ENCODE assay signal across 19 cellular contexts in genomic region chr19:56104423-56104822, GRCh38. TPM values are rescaled to one million over a fixed set of nuclear protein-coding genes. Genes with fewer than 3 reads are reported as not detected.
A peak's percentile ranks its signal among the peaks of the same experiment; 100 is the strongest.
DNase-seq lines count a peak whose midpoint lies in the region; ATAC-seq and TF ChIP-seq lines count a peak whose summit lies in the region.
"Had no signal": no experiment of that assay in that cellular context is flagged by ENCODE, and none has a peak within 500 bp of the region (broad histone marks: within the 10 kb centered on the region; RNA-seq: fewer than 3 reads in every experiment).

No MANE protein-coding gene starts in this region.

- no peak for TF ChIP-seq CTCF in HEK293 (tag by site-specific recombination; IDR thresholded peaks at IDR 0.05)
- no peak for TF ChIP-seq CTCF in nephron progenitor cell (IDR thresholded peaks at IDR 0.05)
- no peak for TF ChIP-seq CTCF in thyroid gland (IDR thresholded peaks at IDR 0.05)

- H3K9me3 ChIP-seq in HEK293 (ENCODE audit: control insufficient read depth, insufficient read depth, low read depth, low read length) (no peaks in the 10 kb centered on the region), thyroid gland (no peaks in the 10 kb centered on the region)
- H3K9me3 ChIP-seq: Caco-2 had no signal

- peaks cover 39% of the 10 kb centered on the region for H3K4me1 Mint-ChIP-seq in nephron progenitor cell
- peaks cover 27% of the 10 kb centered on the region for H3K4me1 Mint-ChIP-seq in activated naive CD4-positive, alpha-beta T cell treated with anti-CD3 and anti-CD28 coated beads, Interleukin-2, amount 10 ng/mL, durations not matched to agents 7 days and 5 days

- no peaks in the 10 kb centered on the region for H3K9me3 Mint-ChIP-seq in nephron progenitor cell
- H3K9me3 Mint-ChIP-seq in activated naive CD4-positive, alpha-beta T cell treated with anti-CD3 and anti-CD28 coated beads, Interleukin-2, amount 10 ng/mL, durations not matched to agents 7 days and 5 days = no peaks in the 10 kb centered on the region
- H3K9me3 Mint-ChIP-seq: activated CD4-positive, alpha-beta T cell treated with anti-CD3 and anti-CD28 coated beads, Interleukin-2, amount 10 ng/mL, durations not matched to agents 7 days and 5 days; activated naive CD4-positive, alpha-beta T cell treated with anti-CD3 and anti-CD28 coated beads, Interleukin-2, amount 50 U/mL, for 24 hours; activated T-helper 1 cell treated with anti-CD3 and anti-CD28 coated beads, Interleukin-12 subunit alpha, Interleukin-12 subunit beta, Interleukin-2, Interleukin-4 antibody, amounts not matched to agents 30 ng/mL and 10 ng/mL and 1 ng/mL, durations not matched to agents 14 hours and 24 hours and 36 hours; effector memory CD8-positive, alpha-beta T cell; naive thymus-derived CD4-positive, alpha-beta T cell had no signal

- WGBS in thyroid gland, 2 donors = 92 to 93% methylated on average over 24 to 26 of the region's 29 CpGs

- peaks cover 42% of the 10 kb centered on the region for H3K36me3 Mint-ChIP-seq in nephron progenitor cell (ENCODE audit: low read depth)
- H3K36me3 Mint-ChIP-seq in activated naive CD4-positive, alpha-beta T cell treated with anti-CD3 and anti-CD28 coated beads, Interleukin-2, amount 10 ng/mL, durations not matched to agents 7 days and 5 days = peaks cover 13% of the 10 kb centered on the region

- no peak for ATAC-seq in GM21528 (IDR thresholded peaks at IDR 0.05; ENCODE audit: low FRiP score, unreplicated experiment)
- no peak for ATAC-seq in GM19463 (IDR thresholded peaks at IDR 0.05; ENCODE audit: unreplicated experiment)

- H3K4me1 ChIP-seq in HEK293 (ENCODE audit: control insufficient read depth, insufficient read depth, low read length) (peaks cover 10% of the 10 kb centered on the region), thyroid gland (peaks cover 31 to 49% of the 10 kb centered on the region in 2 donors)
- H3K4me1 ChIP-seq: Caco-2 had no signal

- no peak for TF ChIP-seq POLR2A in thyroid gland (IDR thresholded peaks at IDR 0.05)

- H3K27ac ChIP-seq in HEK293 (ENCODE audit: extremely low read depth, low read depth, low read length) = no peak overlapping the region
- peak overlapping the region; percentile 11 for H3K27ac ChIP-seq in cingulate gyrus (ENCODE audit: low read depth, low read length)
- peak overlapping the region; percentile 34 to 85 (median 78) for H3K27ac ChIP-seq in thyroid gland

- POLR2A ChIA-PET in HEK293 (lab: Yijun Ruan, JAX) = interaction anchor here (1.2 kb wide), 1 partner anchor 16 kb away, joined by 5 read pairs; the partner anchor contains the start of gene ZNF787

- CTCF ChIA-PET in HEK293 (lab: Yijun Ruan, JAX) = interaction anchor here (0.6 to 1.7 kb wide), 9 partner anchors 9 to 1489 kb away, joined by 3 to 9 read pairs (median 4); no protein-coding TSS in a partner anchor
- CTCF ChIA-PET in activated naive CD4-positive, alpha-beta T cell treated with anti-CD3 and anti-CD28 coated beads, Interleukin-2, amount 10 ng/mL, durations not matched to agents 7 days and 5 days (lab: Charles Lee) = interaction anchor here (1.0 to 1.4 kb wide), 2 partner anchors 64 to 229 kb away, joined by 3 read pairs; no protein-coding TSS in a partner anchor

- H3K27ac Mint-ChIP-seq in nephron progenitor cell = peak overlapping the region; percentile 94
- no peak overlapping the region for H3K27ac Mint-ChIP-seq in activated naive CD4-positive, alpha-beta T cell treated with anti-CD3 and anti-CD28 coated beads, Interleukin-2, amount 10 ng/mL, durations not matched to agents 7 days and 5 days
- H3K27ac Mint-ChIP-seq: activated CD4-positive, alpha-beta T cell treated with anti-CD3 and anti-CD28 coated beads, Interleukin-2, amount 10 ng/mL, durations not matched to agents 7 days and 5 days; activated naive CD4-positive, alpha-beta T cell treated with anti-CD3 and anti-CD28 coated beads, Interleukin-2, amount 50 U/mL, for 24 hours; activated T-helper 1 cell treated with anti-CD3 and anti-CD28 coated beads, Interleukin-12 subunit alpha, Interleukin-12 subunit beta, Interleukin-2, Interleukin-4 antibody, amounts not matched to agents 30 ng/mL and 10 ng/mL and 1 ng/mL, durations not matched to agents 14 hours and 24 hours and 36 hours had no signal

- peaks cover 0 to 29% of the 10 kb centered on the region in 2 experiments; a peak in 2 of 3 replicates for H3K36me3 ChIP-seq in HEK293 (ENCODE audit: control insufficient read depth in 2 of 2, insufficient read depth in 1 of 2, low read length in 2 of 2)
- peaks cover 9 to 12% of the 10 kb centered on the region in 2 donors for H3K36me3 ChIP-seq in thyroid gland

- H3K27me3 Mint-ChIP-seq in nephron progenitor cell (ENCODE audit: low read depth, poor library complexity) = no peaks in the 10 kb centered on the region
- H3K27me3 Mint-ChIP-seq in activated naive CD4-positive, alpha-beta T cell treated with anti-CD3 and anti-CD28 coated beads, Interleukin-2, amount 10 ng/mL, durations not matched to agents 7 days and 5 days = no peaks in the 10 kb centered on the region
- H3K27me3 Mint-ChIP-seq: activated CD4-positive, alpha-beta T cell treated with anti-CD3 and anti-CD28 coated beads, Interleukin-2, amount 10 ng/mL, durations not matched to agents 7 days and 5 days; activated naive CD4-positive, alpha-beta T cell treated with anti-CD3 and anti-CD28 coated beads, Interleukin-2, amount 50 U/mL, for 24 hours; effector memory CD8-positive, alpha-beta T cell; naive thymus-derived CD4-positive, alpha-beta T cell had no signal

- no peaks in the 10 kb centered on the region for H3K27me3 ChIP-seq in thyroid gland

- H3K4me3 ChIP-seq in HEK293 (ENCODE audit: low read depth, low read length) (no peak overlapping the region), thyroid gland (replicated peaks in 1 of 3) (no peak overlapping the region)

- no peak overlapping the region for H3K4me3 Mint-ChIP-seq in nephron progenitor cell
- H3K4me3 Mint-ChIP-seq in activated naive CD4-positive, alpha-beta T cell treated with anti-CD3 and anti-CD28 coated beads, Interleukin-2, amount 10 ng/mL, durations not matched to agents 7 days and 5 days = no peak overlapping the region
- H3K4me3 Mint-ChIP-seq: activated CD4-positive, alpha-beta T cell treated with anti-CD3 and anti-CD28 coated beads, Interleukin-2, amount 10 ng/mL, durations not matched to agents 7 days and 5 days; activated naive CD4-positive, alpha-beta T cell treated with anti-CD3 and anti-CD28 coated beads, Interleukin-2, amount 50 U/mL, for 24 hours; activated T-helper 1 cell treated with anti-CD3 and anti-CD28 coated beads, Interleukin-12 subunit alpha, Interleukin-12 subunit beta, Interleukin-2, Interleukin-4 antibody, amounts not matched to agents 30 ng/mL and 10 ng/mL and 1 ng/mL, durations not matched to agents 14 hours and 24 hours and 36 hours had no signal

- intact Hi-C loops in thyroid gland (cut with DNase I) = loop anchor here (5.0 kb wide), 1 partner anchor 68 kb away; no protein-coding TSS in a partner anchor

- no peak for DNase-seq in nephron progenitor cell
- peak in 1 of 2 donors; percentile 19 for DNase-seq in thyroid gland
- no peak for DNase-seq in activated naive CD4-positive, alpha-beta T cell treated with anti-CD3 and anti-CD28 coated beads, Interleukin-2, amount 10 ng/mL, durations not matched to agents 7 days and 5 days
- DNase-seq: cerebellar nuclear complex, HCEC 1CT, kidney, MM.1S, NCI-H1417 treated with DMSO at 0.1 percent for 48 hours, SIG-M5 had no signal

TF ChIP-seq in HEK293, 187 proteins besides CTCF, POLR2A, EP300 and RAD21:
- TF ChIP-seq YY2 (tag by site-specific recombination; IDR thresholded peaks at IDR 0.05) = no peak
- TF ChIP-seq HIC1 (tag by site-specific recombination; IDR thresholded peaks at IDR 0.05) = peak; percentile 41; the same call in 1 of the 2 replicates

RNA-seq across cellular contexts. Expression of gene ZNF787, which starts 16.7 kb away (rescaled TPM):
- 10 to 100 TPM in 3 of 4 donors, 1 to 10 TPM in 1; 7.8 to 21.3 (median 14.2) TPM for total RNA-seq in thyroid gland

RNA-seq across cellular contexts. Expression of gene ZNF444, which starts 36.7 kb away (rescaled TPM):
- 10 to 100 TPM; 35.1 to 53.0 (median 45.5) TPM for total RNA-seq in thyroid gland
